In genomic region chrX:120468825-120469525, GRCh38 we compare ENCODE assay signal across 8 cellular contexts. TPM values are rescaled to one million over a fixed set of nuclear protein-coding genes. Genes with fewer than 3 reads are reported as not detected.
DNase-seq lines count a peak whose midpoint lies in the region; ATAC-seq and TF ChIP-seq lines count a peak whose summit lies in the region.

Gene LAMP2 (minus strand): TSS chrX:120469296. CDS start chrX:120469169, 127 bp downstream.

- TF ChIP-seq CTCF in AG04450 (IDR thresholded peaks at IDR 0.05; ENCODE audit: low read depth, low read length) (no peak), WERI-Rb-1 (IDR thresholded peaks at IDR 0.05; ENCODE audit: low read depth, low read length) (no peak), breast epithelium (IDR thresholded peaks at IDR 0.05) (no peak)

- CTCF ChIA-PET in AG04450 (lab: Charles Lee), result interaction anchor here (0.6 kb wide), 1 partner anchor 487 kb away, joined by 3 read pairs; no protein-coding TSS in a partner anchor

- peak; percentile 56 for DNase-seq in AG04450 (ENCODE audit: low read depth, low spot score)
- peak; percentile 96 for DNase-seq in NCI-H2227 (lab: John Stamatoyannopoulos, UW; ENCODE audit: unreplicated experiment)
- DNase-seq in WERI-Rb-1, result peak; percentile 85
- peak; percentile 83 to 91 for DNase-seq in breast epithelium (ENCODE audit: low spot score in 2 of 2)

- TF ChIP-seq POLR2A in breast epithelium (IDR thresholded peaks at IDR 0.05), result peak; percentile 63

- no peaks in the 10 kb centered on the region for H3K4me1 ChIP-seq in breast epithelium
- no peaks in the 10 kb centered on the region for H3K4me1 ChIP-seq in iPS-20b (ENCODE audit: insufficient read depth, low read length)

- H3K27ac ChIP-seq in AG04450 (ENCODE audit: low read depth, low read length), result peak within 1 kb of the TSS; percentile 93
- peak within 1 kb of the TSS; percentile 69 for H3K27ac ChIP-seq in WERI-Rb-1
- H3K27ac ChIP-seq in breast epithelium, result peak within 1 kb of the TSS; percentile 94 to 97
- H3K27ac ChIP-seq in iPS-20b (ENCODE audit: low read length), result peak within 1 kb of the TSS; percentile 77
- H3K27ac ChIP-seq in skin epidermis, result peak within 1 kb of the TSS; percentile 46 to 94 (median 88)

- H3K4me3 ChIP-seq in AG04450 (ENCODE audit: low read depth, low read length), result peak within 1 kb of the TSS; percentile 74
- H3K4me3 ChIP-seq in WERI-Rb-1 (ENCODE audit: low read depth, low read length), result peak within 1 kb of the TSS; percentile 71
- H3K4me3 ChIP-seq in breast epithelium, result peak within 1 kb of the TSS; percentile 60 to 79 (median 67)
- peak within 1 kb of the TSS; percentile 86 for H3K4me3 ChIP-seq in iPS-20b (ENCODE audit: low read length)
- peak within 1 kb of the TSS; percentile 51 to 73 (median 59) for H3K4me3 ChIP-seq in skin epidermis

- no peaks in the 10 kb centered on the region for H3K36me3 ChIP-seq in WERI-Rb-1
- no peaks in the 10 kb centered on the region for H3K36me3 ChIP-seq in breast epithelium
- no peaks in the 10 kb centered on the region for H3K36me3 ChIP-seq in iPS-20b (ENCODE audit: insufficient read depth, low read depth, low read length)

- intact Hi-C loops in breast epithelium (cut with DNase I; ENCODE audit: low total_unique reads), result no loop called here

- POLR2A ChIA-PET in AG04450 (lab: Yijun Ruan, JAX), result interaction anchor here (0.6 to 1.2 kb wide), 2 partner anchors 17 to 39 kb away, joined by 3 to 4 read pairs; no protein-coding TSS in a partner anchor

- ATAC-seq in GM18909 (IDR thresholded peaks at IDR 0.05; ENCODE audit: poor library complexity, unreplicated experiment) (peak; percentile 96), HG03159 (IDR thresholded peaks at IDR 0.05; ENCODE audit: unreplicated experiment) (peak; percentile 98)

- H3K9ac ChIP-seq in iPS-20b (ENCODE audit: low read depth, low read length), result peak within 1 kb of the TSS; percentile 85; the same call in 1 of the 2 replicates

- H3K9me3 ChIP-seq in AG04450 (ENCODE audit: control insufficient read depth, insufficient read depth, low read length) (no peaks in the 10 kb centered on the region; the same call in 1 of the 2 replicates), WERI-Rb-1 (ENCODE audit: severe bottlenecking) (no peaks in the 10 kb centered on the region), breast epithelium (no peaks in the 10 kb centered on the region), iPS-20b (ENCODE audit: insufficient read depth, low read depth, low read length) (no peaks in the 10 kb centered on the region)

- H3K27me3 ChIP-seq in AG04450 (ENCODE audit: control insufficient read depth, insufficient read depth, low read length) (no peaks in the 10 kb centered on the region), WERI-Rb-1 (ENCODE audit: insufficient read depth, low read depth, severe bottlenecking) (peaks cover 3% of the 10 kb centered on the region), breast epithelium (peaks cover 0 to 8% of the 10 kb centered on the region in 2 donors), iPS-20b (ENCODE audit: insufficient read depth, low read length) (no peaks in the 10 kb centered on the region)

RNA-seq across cellular contexts. Expression of gene LAMP2, which starts in this region (rescaled TPM):
- 131 and 155 TPM in 2 replicates for polyA plus RNA-seq in AG04450 (2011; rRNA removed)
- 51.9 and 96.5 TPM in 2 replicates for polyA minus RNA-seq in AG04450 (2011; rRNA and poly(A)+ RNA removed)
- total RNA-seq in breast epithelium, result 100 to 1,000 TPM; 135 to 197 (median 135) TPM

Comparison
In these comparisons a context has a peak if more than half of its experiments do, and no peak if none do; other contexts are left out.
1. Peak in every context shown above with its lines: DNase-seq, ATAC-seq, H3K4me3 ChIP-seq and H3K27ac ChIP-seq.